24 cellular contexts compared by ENCODE assay signal in genomic region chr9:135165756-135166519, GRCh38.
"Had no signal": no experiment of that assay in that cellular context is flagged by ENCODE, and none has a peak within 500 bp of the region (broad histone marks: within the 10 kb centered on the region; RNA-seq: fewer than 3 reads in every experiment).

No MANE protein-coding gene starts in this region.

- H3K9me3 ChIP-seq: body of pancreas, mucosa of descending colon, thyroid gland, upper lobe of right lung had no signal

- H3K27me3 ChIP-seq: body of pancreas, cardiac muscle cell, thyroid gland had no signal

- H3K27me3 Mint-ChIP-seq: activated naive CD8-positive, alpha-beta T cell treated with anti-CD3 and anti-CD28 coated beads, Interleukin-2, amount 50 U/mL, for 24 hours had no signal

- H3K27ac Mint-ChIP-seq: activated CD8-positive, alpha-beta T cell treated with anti-CD3 and anti-CD28 coated beads, Interleukin-2, amount 10 ng/mL, durations not matched to agents 7 days and 5 days; activated naive CD8-positive, alpha-beta T cell treated with anti-CD3 and anti-CD28 coated beads, Interleukin-2, amount 50 U/mL, for 24 hours; activated T-helper 1 cell treated with anti-CD3 and anti-CD28 coated beads, Interleukin-12 subunit alpha, Interleukin-12 subunit beta, Interleukin-2, Interleukin-4 antibody, amounts not matched to agents 30 ng/mL and 10 ng/mL and 1 ng/mL, durations not matched to agents 14 hours and 24 hours and 36 hours; effector memory CD8-positive, alpha-beta T cell; memory B cell; stimulated activated naive B cell treated with anti-CD40 and anti-IgM and Interleukin-4, amounts not matched to agents 10 μg/mL and 1 μg/mL and 100 μg/mL, for 72 hours had no signal

- H3K4me3 Mint-ChIP-seq: activated CD8-positive, alpha-beta T cell treated with anti-CD3 and anti-CD28 coated beads, Interleukin-2, amount 10 ng/mL, durations not matched to agents 7 days and 5 days; activated naive CD8-positive, alpha-beta T cell treated with anti-CD3 and anti-CD28 coated beads, Interleukin-2, amount 50 U/mL, for 24 hours; activated T-helper 1 cell treated with anti-CD3 and anti-CD28 coated beads, Interleukin-12 subunit alpha, Interleukin-12 subunit beta, Interleukin-2, Interleukin-4 antibody, amounts not matched to agents 30 ng/mL and 10 ng/mL and 1 ng/mL, durations not matched to agents 14 hours and 24 hours and 36 hours; effector memory CD8-positive, alpha-beta T cell; memory B cell; neural crest cell; stimulated activated naive B cell treated with anti-CD40 and anti-IgM and Interleukin-4, amounts not matched to agents 10 μg/mL and 1 μg/mL and 100 μg/mL, for 72 hours had no signal

- ATAC-seq: activated CD8-positive, alpha-beta T cell treated with anti-CD3 and anti-CD28 coated beads, Interleukin-2, amount 10 ng/mL, durations not matched to agents 7 days and 5 days; activated naive CD8-positive, alpha-beta T cell treated with anti-CD3 and anti-CD28 coated beads, Interleukin-2, amount 50 U/mL, for 24 hours; body of pancreas; effector memory CD8-positive, alpha-beta T cell; esophagus mucosa; left colon; mucosa of descending colon; stimulated activated naive B cell treated with anti-CD40 and anti-IgM and Interleukin-4, amounts not matched to agents 10 μg/mL and 1 μg/mL and 100 μg/mL, for 72 hours; upper lobe of right lung had no signal

- H3K4me3 ChIP-seq: body of pancreas, cardiac muscle cell, mucosa of descending colon, thyroid gland, upper lobe of right lung had no signal

- H3K27ac ChIP-seq: body of pancreas, cardiac muscle cell, thyroid gland, upper lobe of right lung had no signal

- H3K36me3 ChIP-seq: cardiac muscle cell, thyroid gland, upper lobe of right lung had no signal

- DNase-seq: activated CD4-positive, alpha-beta T cell treated with anti-CD3 and anti-CD28 coated beads for 1 hour; activated CD4-positive, alpha-beta T cell treated with anti-CD3 and anti-CD28 coated beads, Interleukin-2, amount 50 U/mL, for 1 hour; activated CD8-positive, alpha-beta T cell treated with anti-CD3 and anti-CD28 coated beads, Interleukin-2, amount 10 ng/mL, durations not matched to agents 7 days and 5 days; activated gamma-delta T cell; activated naive CD4-positive, alpha-beta T cell treated with anti-CD3 and anti-CD28 coated beads, Interleukin-2, amount 50 U/mL, for 16 hours; activated naive CD8-positive, alpha-beta T cell treated with anti-CD3 and anti-CD28 coated beads, Interleukin-2, amount 50 U/mL, for 24 hours; body of pancreas; dermis blood vessel endothelial cell; effector memory CD8-positive, alpha-beta T cell; foreskin melanocyte; islet precursor cell; left colon; mucosa of descending colon; stimulated activated CD4-positive, alpha-beta T cell treated with anti-CD3 and anti-CD28 coated beads, Interleukin-2, amount 100 ng/mL, for 48 hours; stimulated activated CD8-positive, alpha-beta memory T cell treated with anti-CD3 and anti-CD28 coated beads, Interleukin-4, amount 100 ng/mL, for 48 hours; stimulated activated naive B cell treated with anti-CD40 and anti-IgM and Interleukin-4, amounts not matched to agents 10 μg/mL and 1 μg/mL and 100 μg/mL, for 72 hours; T-helper 9 cell; thyroid gland; upper lobe of right lung had no signal

- H3K4me1 ChIP-seq: thyroid gland, upper lobe of right lung had no signal

- H3K4me1 Mint-ChIP-seq: activated naive CD8-positive, alpha-beta T cell treated with anti-CD3 and anti-CD28 coated beads, Interleukin-2, amount 50 U/mL, for 24 hours; memory B cell; neural crest cell; stimulated activated naive B cell treated with anti-CD40 and anti-IgM and Interleukin-4, amounts not matched to agents 10 μg/mL and 1 μg/mL and 100 μg/mL, for 72 hours had no signal

- H3K36me3 Mint-ChIP-seq: memory B cell; stimulated activated naive B cell treated with anti-CD40 and anti-IgM and Interleukin-4, amounts not matched to agents 10 μg/mL and 1 μg/mL and 100 μg/mL, for 72 hours had no signal

- H3K9me3 Mint-ChIP-seq: activated naive CD8-positive, alpha-beta T cell treated with anti-CD3 and anti-CD28 coated beads, Interleukin-2, amount 50 U/mL, for 24 hours; activated T-helper 1 cell treated with anti-CD3 and anti-CD28 coated beads, Interleukin-12 subunit alpha, Interleukin-12 subunit beta, Interleukin-2, Interleukin-4 antibody, amounts not matched to agents 30 ng/mL and 10 ng/mL and 1 ng/mL, durations not matched to agents 14 hours and 24 hours and 36 hours; effector memory CD8-positive, alpha-beta T cell; memory B cell; neural crest cell had no signal
